ENCODE assay signal across 16 cellular contexts in the genomic region with DNA sequence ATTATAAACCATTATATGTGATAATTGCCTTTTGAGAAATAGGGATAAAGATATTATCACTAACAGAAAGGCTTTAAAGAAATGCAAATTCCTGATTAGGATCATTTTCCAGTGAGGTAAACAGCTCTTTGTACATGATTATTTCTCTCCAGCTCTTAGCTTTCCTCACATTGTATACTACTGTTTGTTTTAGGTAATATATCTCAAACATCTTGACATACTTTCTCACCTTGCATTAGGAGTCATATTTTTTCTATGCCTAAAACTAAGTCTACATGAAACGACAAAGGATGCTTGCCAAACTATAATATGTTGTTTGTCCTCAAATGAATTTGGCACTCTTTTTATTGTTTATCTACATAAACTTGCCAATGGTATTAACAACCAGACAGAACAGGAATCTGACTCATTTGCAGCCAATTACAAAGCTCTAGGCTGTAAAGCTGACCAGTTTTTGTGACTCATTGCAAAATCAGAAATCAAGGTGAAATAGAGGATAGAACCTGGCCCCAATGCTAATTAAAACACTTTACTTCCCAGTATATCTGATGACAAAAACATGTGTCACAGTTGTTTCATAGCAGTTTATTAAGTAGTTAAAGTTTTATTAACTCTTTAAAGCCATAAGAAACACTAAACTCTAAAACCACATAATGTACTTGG.
A peak's percentile ranks its signal among the peaks of the same experiment; 100 is the strongest.
DNase-seq lines count a peak whose midpoint lies in the region; ATAC-seq and TF ChIP-seq lines count a peak whose summit lies in the region.
"Had no signal": no experiment of that assay in that cellular context is flagged by ENCODE, and none has a peak within 500 bp of the region (broad histone marks: within the 10 kb centered on the region; RNA-seq: fewer than 3 reads in every experiment).

No MANE protein-coding gene starts in this region.

- no peak overlapping the region for H2BK120ac ChIP-seq in H9 (ENCODE audit: low read depth, low read length, poor library complexity, severe bottlenecking)

- no peaks in the 10 kb centered on the region for H3K23me2 ChIP-seq in H9 (ENCODE audit: insufficient read length, low read depth, low read length, poor library complexity, severe bottlenecking)

- no peaks in the 10 kb centered on the region for H4K20me1 ChIP-seq in HCT116 (ENCODE audit: insufficient read depth)
- no peaks in the 10 kb centered on the region for H4K20me1 ChIP-seq in H9 (ENCODE audit: control insufficient read depth, insufficient read depth, insufficient read length)

- DNase-seq in A172 (ENCODE audit: low spot score): peak; percentile 77
- peak; percentile 57 for DNase-seq in HCT116 (ENCODE audit: low read depth, low spot score)
- DNase-seq in amniotic epithelial cell (ENCODE audit: low read depth): peak; percentile 21
- DNase-seq in glomerular endothelial cell (ENCODE audit: extremely low read depth, low read depth, low spot score): peak; percentile 25
- no peak for DNase-seq in activated CD4-positive, alpha-beta T cell treated with anti-CD3 and anti-CD28 coated beads, Interleukin-2, amount 50 U/mL, for 48 hours
- DNase-seq in H9: no peak
- DNase-seq in T-helper 2 cell treated with Interferon-gamma antibody and Interleukin-4, amounts not matched to agents 5 μg/mL and 100 μg/mL, for 36 hours (ENCODE audit: low spot score): no peak
- DNase-seq: activated CD8-positive, alpha-beta T cell treated with anti-CD3 and anti-CD28 coated beads, Interleukin-2, amount 10 ng/mL, durations not matched to agents 7 days and 5 days; immature natural killer cell; NCI-H1417 treated with DMSO at 0.1 percent for 48 hours; NCI-H524 treated with DMSO at 0.1 percent for 48 hours; SHP77; T1000; tibial artery had no signal

- H4K5ac ChIP-seq in H9 (ENCODE audit: insufficient read length, low read depth, low read length): no peak overlapping the region

- H3K27me3 ChIP-seq in HCT116 (ENCODE audit: insufficient read depth, low read length) (no peaks in the 10 kb centered on the region), H9 (ENCODE audit: insufficient read depth, low read length) (no peaks in the 10 kb centered on the region)
- H3K27me3 ChIP-seq: tibial artery had no signal

- no peak overlapping the region for H2BK5ac ChIP-seq in H9 (ENCODE audit: insufficient read length, low read length)

- peaks cover 0 to 21% of the 10 kb centered on the region in 2 experiments; a peak in 2 of 4 replicates for H3K4me1 ChIP-seq in HCT116 (ENCODE audit: control insufficient read depth in 1 of 2, insufficient read depth in 2 of 2, low read length in 2 of 2)
- no peaks in the 10 kb centered on the region for H3K4me1 ChIP-seq in H9 (ENCODE audit: insufficient read depth, low read length)

- peak overlapping the region; percentile 67 for H2AFZ ChIP-seq in HCT116 (ENCODE audit: low read depth, low read length, poor library complexity, severe bottlenecking)
- no peak overlapping the region for H2AFZ ChIP-seq in H9 (ENCODE audit: low read length)

- RAD21 ChIA-PET in HCT116 (lab: Charles Lee; ENCODE audit: low non-redundant PET in 1 of 2, low total read pairs in 2 of 2, uncharacterized antibody in 2 of 2, unreplicated experiment in 2 of 2): no interaction called here

- POLR2A ChIA-PET in HCT116 (lab: Charles Lee): no interaction called here

- H3K79me2 ChIP-seq in HCT116 (ENCODE audit: insufficient read depth, low read length) (no peaks in the 10 kb centered on the region), H9 (ENCODE audit: insufficient read depth, low read length) (no peaks in the 10 kb centered on the region)

- H3K4me1 Mint-ChIP-seq in H9: peaks cover 4 to 6% of the 10 kb centered on the region in 2 experiments
- H3K4me1 Mint-ChIP-seq in T-helper 2 cell treated with Interferon-gamma antibody and Interleukin-4, amounts not matched to agents 5 μg/mL and 100 μg/mL, for 36 hours (ENCODE audit: low read depth): no peaks in the 10 kb centered on the region
- H3K4me1 Mint-ChIP-seq: immature natural killer cell had no signal

- no peaks in the 10 kb centered on the region; a peak in 1 of 5 replicates for H3K9me3 Mint-ChIP-seq in H9
- H3K9me3 Mint-ChIP-seq in T-helper 2 cell treated with Interferon-gamma antibody and Interleukin-4, amounts not matched to agents 5 μg/mL and 100 μg/mL, for 36 hours: no peaks in the 10 kb centered on the region

- no peak overlapping the region for H2BK15ac ChIP-seq in H9 (ENCODE audit: low read depth, low read length)

- no peak overlapping the region for H3K18ac ChIP-seq in H9 (ENCODE audit: insufficient read length, low read depth, low read length)

- H3K4me2 ChIP-seq in HCT116 (ENCODE audit: low read length) (peak overlapping the region; percentile 57), H9 (ENCODE audit: insufficient read depth, insufficient read length, low read length) (no peak overlapping the region)

- ATAC-seq in HCT116: peak; percentile 78
- no peak for ATAC-seq in HG02642 (IDR thresholded peaks at IDR 0.05; ENCODE audit: poor library complexity, unreplicated experiment)
- ATAC-seq: activated CD8-positive, alpha-beta T cell treated with anti-CD3 and anti-CD28 coated beads, Interleukin-2, amount 10 ng/mL, durations not matched to agents 7 days and 5 days; HepG2 had no signal

- H3K27ac Mint-ChIP-seq in H9: no peak overlapping the region
- H3K27ac Mint-ChIP-seq in T-helper 2 cell treated with Interferon-gamma antibody and Interleukin-4, amounts not matched to agents 5 μg/mL and 100 μg/mL, for 36 hours: no peak overlapping the region
- H3K27ac Mint-ChIP-seq: activated CD8-positive, alpha-beta T cell treated with anti-CD3 and anti-CD28 coated beads, Interleukin-2, amount 10 ng/mL, durations not matched to agents 7 days and 5 days; immature natural killer cell had no signal

- H3K4me3 Mint-ChIP-seq in H9: no peak overlapping the region
- H3K4me3 Mint-ChIP-seq in T-helper 2 cell treated with Interferon-gamma antibody and Interleukin-4, amounts not matched to agents 5 μg/mL and 100 μg/mL, for 36 hours: no peak overlapping the region
- H3K4me3 Mint-ChIP-seq: activated CD8-positive, alpha-beta T cell treated with anti-CD3 and anti-CD28 coated beads, Interleukin-2, amount 10 ng/mL, durations not matched to agents 7 days and 5 days; immature natural killer cell had no signal

- H3K79me1 ChIP-seq in H9 (ENCODE audit: insufficient read depth, low read depth, low read length, poor library complexity, severe bottlenecking): no peaks in the 10 kb centered on the region

- TF ChIP-seq CTCF in HCT116 (IDR thresholded peaks at IDR 0.05 in 2 of 3, conservative IDR thresholded peaks at IDR 0.05 in 1 of 3; ENCODE audit: borderline replicate concordance in 1 of 3, insufficient read depth in 1 of 3, low read depth in 2 of 3, low read length in 2 of 3): no peak
- no peak for TF ChIP-seq CTCF in H9 (conservative IDR thresholded peaks at IDR 0.05)

- intact Hi-C loops in HCT116 (cut with micrococcal nuclease): no loop called here

- H3K36me3 ChIP-seq in HCT116 (ENCODE audit: control insufficient read depth in 1 of 2, insufficient read depth in 2 of 2, low read length in 2 of 2): no peaks in the 10 kb centered on the region
- H3K36me3 ChIP-seq: tibial artery had no signal

- TF ChIP-seq POLR2A in HCT116 (IDR thresholded peaks at IDR 0.05; ENCODE audit: borderline replicate concordance, extremely low read depth, insufficient read depth, insufficient read length): no peak

- H4K8ac ChIP-seq in H9 (replicated peaks; ENCODE audit: insufficient read length, low read depth, low read length): no peak overlapping the region

- H3T11ph ChIP-seq in H9 (ENCODE audit: low read length): no peak overlapping the region

- no TSS peak for BruUV-seq in HCT116 (replicated peaks; lab: Mats Ljungman, UMichigan)

- peak overlapping the region in 1 of 2 experiments; percentile 7; a peak in 1 of 4 replicates for H3K4me3 ChIP-seq in HCT116 (replicated peaks in 1 of 2; ENCODE audit: low read depth in 1 of 2, low read length in 2 of 2)
- H3K4me3 ChIP-seq: tibial artery had no signal

- no peak for TF ChIP-seq RAD21 in HCT116 (IDR thresholded peaks at IDR 0.05; ENCODE audit: low read depth)

- no peak overlapping the region for H2BK12ac ChIP-seq in H9 (ENCODE audit: insufficient read length, low read depth, low read length)

- H3K14ac ChIP-seq in H9 (ENCODE audit: insufficient read depth, low read length): no peak overlapping the region

- H3K9me2 ChIP-seq in HCT116 (ENCODE audit: insufficient read depth): no peaks in the 10 kb centered on the region

- H3K27me3 Mint-ChIP-seq in H9 (ENCODE audit: low read depth): no peaks in the 10 kb centered on the region
- H3K27me3 Mint-ChIP-seq in T-helper 2 cell treated with Interferon-gamma antibody and Interleukin-4, amounts not matched to agents 5 μg/mL and 100 μg/mL, for 36 hours (ENCODE audit: low read depth): no peaks in the 10 kb centered on the region

- H3K36me3 Mint-ChIP-seq in H9 (ENCODE audit: insufficient read depth in 1 of 3, low read depth in 3 of 3): no peaks in the 10 kb centered on the region
- no peaks in the 10 kb centered on the region for H3K36me3 Mint-ChIP-seq in T-helper 2 cell treated with Interferon-gamma antibody and Interleukin-4, amounts not matched to agents 5 μg/mL and 100 μg/mL, for 36 hours (ENCODE audit: low read depth)
- H3K36me3 Mint-ChIP-seq: immature natural killer cell had no signal

- H3K23ac ChIP-seq in H9 (ENCODE audit: insufficient read length, low read depth, low read length): no peak overlapping the region

- H3K4ac ChIP-seq in H9 (ENCODE audit: low read depth, low read length): no peak overlapping the region

- no CpG with 5 or more reads among the region's 1 CpG for WGBS in H9 (ENCODE audit: extremely low coverage, insufficient read length, low lambda C conversion rate)

- H3K27ac ChIP-seq in HCT116 (ENCODE audit: low read depth, low read length): no peak overlapping the region
- no peak overlapping the region for H3K27ac ChIP-seq in H9 (ENCODE audit: insufficient read length, low read depth, low read length)
- H3K27ac ChIP-seq: tibial artery had no signal

- CTCF ChIA-PET in HCT116 (lab: Charles Lee): interaction anchor here (1.3 kb wide), 1 partner anchor 18 kb away, joined by 6 read pairs; no protein-coding TSS in a partner anchor

- H2AK5ac ChIP-seq in H9 (ENCODE audit: insufficient read length, low read length): no peak overlapping the region

- no peak overlapping the region for H3K56ac ChIP-seq in H9 (ENCODE audit: insufficient read length, low read depth, low read length)

- no peak overlapping the region for H2BK20ac ChIP-seq in H9 (ENCODE audit: low read depth, low read length, poor library complexity, severe bottlenecking)

- no peaks in the 10 kb centered on the region for H3K9me3 ChIP-seq in HCT116 (ENCODE audit: control insufficient read depth in 1 of 2, insufficient read depth in 1 of 2, low read depth in 1 of 2, low read length in 2 of 2)
- no peaks in the 10 kb centered on the region for H3K9me3 ChIP-seq in H9 (ENCODE audit: control insufficient read depth, low read depth, low read length)
- H3K9me3 ChIP-seq: tibial artery had no signal

- H4K91ac ChIP-seq in H9 (ENCODE audit: insufficient read length, low read depth, low read length): no peak overlapping the region

- H3K9ac ChIP-seq in HCT116 (ENCODE audit: low read length): no peak overlapping the region
- no peak overlapping the region for H3K9ac ChIP-seq in H9 (ENCODE audit: extremely low read depth, insufficient read length, low read length)

TF ChIP-seq in HCT116, 20 proteins besides CTCF, POLR2A, EP300 and RAD21 (continues in another document):
- no peak for TF ChIP-seq POLR2AphosphoS5 (IDR thresholded peaks at IDR 0.05; ENCODE audit: low read depth, low read length)
- peak; percentile 94 for TF ChIP-seq JUND (IDR thresholded peaks at IDR 0.05)

Comparison
In these comparisons a context has a peak if more than half of its experiments do, and no peak if none do; other contexts are left out.
1. DNase-seq: peak in A172 (single experiment), HCT116 (single experiment), amniotic epithelial cell (single experiment) and glomerular endothelial cell (single experiment); none in activated CD4-positive, alpha-beta T cell treated with anti-CD3 and anti-CD28 coated beads, Interleukin-2, amount 50 U/mL, for 48 hours (0 of 2), H9 (single experiment) and T-helper 2 cell treated with Interferon-gamma antibody and Interleukin-4, amounts not matched to agents 5 μg/mL and 100 μg/mL, for 36 hours (single experiment).